ENCODE assay signal across 19 cellular contexts in the genomic region with DNA sequence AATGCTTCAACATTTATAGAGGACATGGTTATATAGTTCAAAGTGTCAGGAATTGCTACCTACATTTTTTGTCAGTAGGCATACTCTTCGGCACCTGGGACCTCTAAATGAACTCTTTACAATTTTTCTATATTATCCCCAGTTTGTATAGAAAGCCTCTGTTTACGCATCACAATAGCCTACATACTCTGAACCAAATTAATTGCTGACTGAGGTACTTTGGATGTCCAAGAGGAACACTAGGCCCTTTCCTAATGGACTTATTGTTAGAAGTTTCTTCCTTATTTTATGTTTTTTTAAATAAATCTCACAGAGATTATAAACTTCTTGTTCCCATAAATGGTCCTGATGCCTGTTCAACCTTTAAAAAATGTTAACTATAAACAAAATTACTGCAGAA. TPM values are rescaled to one million over a fixed set of nuclear protein-coding genes. Genes with fewer than 3 reads are reported as not detected.
DNase-seq lines count a peak whose midpoint lies in the region; ATAC-seq, FAIRE-seq and TF ChIP-seq lines count a peak whose summit lies in the region.
"Had no signal": no experiment of that assay in that cellular context is flagged by ENCODE, and none has a peak within 500 bp of the region (broad histone marks: within the 10 kb centered on the region; RNA-seq: fewer than 3 reads in every experiment).

No MANE protein-coding gene starts in this region.

- no peak overlapping the region for H3K4ac ChIP-seq in IMR-90 (ENCODE audit: low read depth, low read length)
- H3K4ac ChIP-seq in mesenchymal stem cell (ENCODE audit: low read depth in 1 of 2, low read length in 2 of 2), result no peak overlapping the region

- H4K8ac ChIP-seq in IMR-90 (ENCODE audit: low read depth in 2 of 2, low read length in 2 of 2), result no peak overlapping the region
- no peak overlapping the region for H4K8ac ChIP-seq in mesenchymal stem cell (ENCODE audit: low read length)

- ATAC-seq in A549 (no peak), IMR-90 (ENCODE audit: low read depth) (no peak)
- ATAC-seq: CD8-positive, alpha-beta T cell had no signal

- H3K27ac ChIP-seq in A549 (no peak overlapping the region), IMR-90 (ENCODE audit: insufficient read depth, low read length) (no peak overlapping the region), astrocyte (ENCODE audit: low read depth, low read length) (no peak overlapping the region), mesenchymal stem cell (ENCODE audit: low read length, poor library complexity, severe bottlenecking) (no peak overlapping the region)
- H3K27ac ChIP-seq: BLaER1 treated with 17β-estradiol and CSF1 and Interleukin-3, amounts not matched to agents 10 nM and 100 nM; C4-2B had no signal

- H3K27me3 Mint-ChIP-seq in astrocyte (ENCODE audit: low read depth, unreplicated experiment), result no peaks in the 10 kb centered on the region
- H3K27me3 Mint-ChIP-seq: B cell; CD4-positive, alpha-beta T cell had no signal

- H2AK9ac ChIP-seq in IMR-90 (replicated peaks; ENCODE audit: low read depth, low read length, poor library complexity), result no peak overlapping the region

- POLR2A ChIA-PET in A549 (lab: Yijun Ruan, JAX) (no interaction called here), IMR-90 (lab: Charles Lee; ENCODE audit: unreplicated experiment) (no interaction called here)

- no peak for TF ChIP-seq CTCF in A549 (IDR thresholded peaks at IDR 0.05)
- TF ChIP-seq CTCF in IMR-90 (conservative IDR thresholded peaks at IDR 0.05; ENCODE audit: low read depth, low read length), result no peak
- no peak for TF ChIP-seq CTCF in astrocyte (IDR thresholded peaks at IDR 0.05; ENCODE audit: insufficient read depth, low read depth, low read length)

- intact Hi-C loops in IMR-90 (cut with micrococcal nuclease), result no loop called here

- no peaks in the 10 kb centered on the region for H3K79me2 ChIP-seq in astrocyte (ENCODE audit: insufficient read depth, low read length)

- in situ Hi-C loops in IMR-90 (cut with MboI; ENCODE audit: low sequenced_read_pairs), result no loop called here

- no peak for TF ChIP-seq POLR2A in A549 (IDR thresholded peaks at IDR 0.05; ENCODE audit: low read length)
- TF ChIP-seq POLR2A in IMR-90 (IDR thresholded peaks at IDR 0.05; ENCODE audit: low read depth, low read length), result no peak

- no peak overlapping the region for H3K18ac ChIP-seq in IMR-90 (ENCODE audit: low read depth, low read length)
- H3K18ac ChIP-seq in mesenchymal stem cell (ENCODE audit: low read depth in 1 of 2, low read length in 2 of 2), result no peak overlapping the region

- no peak overlapping the region for H3K4me3 Mint-ChIP-seq in astrocyte (ENCODE audit: unreplicated experiment)
- H3K4me3 Mint-ChIP-seq: B cell; CD4-positive, alpha-beta T cell; CD8-positive, alpha-beta T cell had no signal

- H2BK20ac ChIP-seq in IMR-90 (ENCODE audit: low read depth, low read length), result no peak overlapping the region

- DNase-seq in A549 (ENCODE audit: low read depth in 1 of 2, low spot score in 1 of 2), result no peak
- DNase-seq in IMR-90, result no peak
- no peak for DNase-seq in astrocyte (ENCODE audit: low read depth)
- no peak for DNase-seq in mesenchymal stem cell
- DNase-seq in stimulated activated naive CD4-positive, alpha-beta T cell treated with Interleukin-2 at 50 U/mL for 16 hours (lab: John Stamatoyannopoulos, UW), result no peak
- DNase-seq: 8988T; AML-193; Caco-2; Calu3; CD4-positive, alpha-beta T cell; CD8-positive, alpha-beta T cell; DMS79 treated with DMSO at 0.1 percent for 48 hours; GF-D8 had no signal

- H3K79me1 ChIP-seq in IMR-90 (ENCODE audit: low read depth in 1 of 2, low read length in 2 of 2), result no peaks in the 10 kb centered on the region
- H3K79me1 ChIP-seq in mesenchymal stem cell (replicated peaks; ENCODE audit: low read length, poor library complexity, severe bottlenecking), result no peaks in the 10 kb centered on the region

- H3K27me3 ChIP-seq in IMR-90 (ENCODE audit: control insufficient read depth, insufficient read depth, low read length) (no peaks in the 10 kb centered on the region), astrocyte (ENCODE audit: insufficient read depth, low read length) (no peaks in the 10 kb centered on the region), mesenchymal stem cell (ENCODE audit: control insufficient read depth in 1 of 2, insufficient read depth in 1 of 2, low read length in 2 of 2) (no peaks in the 10 kb centered on the region)
- H3K27me3 ChIP-seq: BLaER1 treated with 17β-estradiol and CSF1 and Interleukin-3, amounts not matched to agents 10 nM and 100 nM had no signal

- H2AK5ac ChIP-seq in IMR-90 (ENCODE audit: low read depth, low read length) (no peak overlapping the region), mesenchymal stem cell (ENCODE audit: low read length, severe bottlenecking) (no peak overlapping the region)

- no peak overlapping the region for H2BK5ac ChIP-seq in IMR-90 (ENCODE audit: low read depth, low read length, poor library complexity, severe bottlenecking)
- H2BK5ac ChIP-seq in mesenchymal stem cell (ENCODE audit: low read depth, low read length, poor library complexity, severe bottlenecking), result no peak overlapping the region

- FAIRE-seq in A549 (lab: Jason Lieb, UNC), result peak; percentile 39
- peak; percentile 5 for FAIRE-seq in astrocyte (lab: Jason Lieb, UNC)
- FAIRE-seq: A204.1, GM12891 had no signal

- H4K5ac ChIP-seq in IMR-90 (ENCODE audit: low read depth, low read length), result no peak overlapping the region

- H3K4me2 ChIP-seq in A549, result no peak overlapping the region
- H3K4me2 ChIP-seq in IMR-90 (ENCODE audit: low read depth, low read length), result no peak overlapping the region
- H3K4me2 ChIP-seq in astrocyte (ENCODE audit: low read length), result no peak overlapping the region
- no peak overlapping the region for H3K4me2 ChIP-seq in mesenchymal stem cell (ENCODE audit: low read length, poor library complexity, severe bottlenecking)
- H3K4me2 ChIP-seq: BLaER1 treated with 17β-estradiol and CSF1 and Interleukin-3, amounts not matched to agents 10 nM and 100 nM had no signal

- 2% methylated on average over 2 of the region's 2 CpGs for WGBS in A549 (ENCODE audit: missing lambda C conversion rate)
- no CpG with 5 or more reads among the region's 2 CpGs for WGBS in IMR-90 (ENCODE audit: extremely low coverage in 2 of 2, insufficient read length in 1 of 2), 2 experiments
- WGBS in mesenchymal stem cell, result 91% methylated on average over 1 of the region's 2 CpGs

- TF ChIP-seq RAD21 in A549 (conservative IDR thresholded peaks at IDR 0.05 in 1 of 2, IDR thresholded peaks at IDR 0.05 in 1 of 2), result no peak
- TF ChIP-seq RAD21 in IMR-90 (IDR thresholded peaks at IDR 0.05; ENCODE audit: low read length), result no peak

- no peaks in the 10 kb centered on the region for H4K20me1 ChIP-seq in IMR-90 (ENCODE audit: insufficient read depth, low read length)
- H4K20me1 ChIP-seq in astrocyte (ENCODE audit: insufficient read depth, low read length), result no peaks in the 10 kb centered on the region
- H4K20me1 ChIP-seq: BLaER1 treated with 17β-estradiol and CSF1 and Interleukin-3, amounts not matched to agents 10 nM and 100 nM had no signal

- dilution Hi-C loops in IMR-90 (cut with HindIII; ENCODE audit: low sequenced_read_pairs, unreplicated experiment), result no loop called here

- H3K9ac ChIP-seq in IMR-90 (ENCODE audit: low read depth, low read length), result no peak overlapping the region
- H3K9ac ChIP-seq in astrocyte (ENCODE audit: low read length), result no peak overlapping the region
- no peak overlapping the region for H3K9ac ChIP-seq in mesenchymal stem cell (ENCODE audit: low read length)
- H3K9ac ChIP-seq: BLaER1 treated with 17β-estradiol and CSF1 and Interleukin-3, amounts not matched to agents 10 nM and 100 nM had no signal

- BruUV-seq in IMR-90 (replicated peaks; lab: Mats Ljungman, UMichigan), result no TSS peak

- H3K14ac ChIP-seq in IMR-90 (replicated peaks; ENCODE audit: low read depth, low read length), result no peak overlapping the region
- no peak overlapping the region for H3K14ac ChIP-seq in mesenchymal stem cell (ENCODE audit: low read length in 2 of 2)

- H2BK12ac ChIP-seq in mesenchymal stem cell (ENCODE audit: low read length in 2 of 2), result no peak overlapping the region

- no peak overlapping the region for H3K27ac Mint-ChIP-seq in astrocyte (ENCODE audit: unreplicated experiment)
- H3K27ac Mint-ChIP-seq: B cell; CD4-positive, alpha-beta T cell; CD8-positive, alpha-beta T cell had no signal

- no peaks in the 10 kb centered on the region for H3K36me3 Mint-ChIP-seq in astrocyte (ENCODE audit: low read depth, unreplicated experiment)
- H3K36me3 Mint-ChIP-seq: CD8-positive, alpha-beta T cell had no signal

- H3K9me3 ChIP-seq in A549 (no peaks in the 10 kb centered on the region), IMR-90 (ENCODE audit: control insufficient read depth, insufficient read depth, low read length) (no peaks in the 10 kb centered on the region; the same call in 1 of the 2 replicates), astrocyte (ENCODE audit: insufficient read depth, low read depth, low read length) (no peaks in the 10 kb centered on the region), mesenchymal stem cell (ENCODE audit: control insufficient read depth, low read length) (no peaks in the 10 kb centered on the region)
- H3K9me3 ChIP-seq: Caco-2 had no signal

- H2AFZ ChIP-seq in IMR-90 (replicated peaks; ENCODE audit: low read length, poor library complexity), result no peak overlapping the region
- H2AFZ ChIP-seq in astrocyte (ENCODE audit: low read depth, low read length), result no peak overlapping the region
- no peak overlapping the region for H2AFZ ChIP-seq in mesenchymal stem cell (ENCODE audit: low read depth, low read length)

- no peaks in the 10 kb centered on the region for H3K4me1 Mint-ChIP-seq in astrocyte (ENCODE audit: low read depth, unreplicated experiment)
- H3K4me1 Mint-ChIP-seq: B cell had no signal

- H3K23ac ChIP-seq in IMR-90 (ENCODE audit: low read depth, low read length) (no peak overlapping the region), mesenchymal stem cell (ENCODE audit: low read length in 2 of 2) (no peak overlapping the region)

- H2BK15ac ChIP-seq in IMR-90 (ENCODE audit: low read depth, low read length) (no peak overlapping the region), mesenchymal stem cell (ENCODE audit: low read depth, poor library complexity, severe bottlenecking) (no peak overlapping the region)

- no peak overlapping the region for H4K91ac ChIP-seq in IMR-90 (ENCODE audit: insufficient read depth, low read depth, low read length)
- H4K91ac ChIP-seq in mesenchymal stem cell (ENCODE audit: low read length), result no peak overlapping the region

- no peak for TF ChIP-seq EP300 in A549 (IDR thresholded peaks at IDR 0.05)

- H3K9me1 ChIP-seq in IMR-90 (ENCODE audit: insufficient read depth, low read length), result no peaks in the 10 kb centered on the region

- CTCF ChIA-PET in A549 (lab: Yijun Ruan, JAX) (no interaction called here), IMR-90 (lab: Yijun Ruan, JAX) (no interaction called here)

- no peak overlapping the region for H3K56ac ChIP-seq in IMR-90 (ENCODE audit: extremely low read depth, insufficient read depth, low read length)

- no peaks in the 10 kb centered on the region for H3K4me1 ChIP-seq in A549
- H3K4me1 ChIP-seq in IMR-90 (ENCODE audit: control insufficient read depth, insufficient read depth, low read length), result no peaks in the 10 kb centered on the region
- no peaks in the 10 kb centered on the region for H3K4me1 ChIP-seq in astrocyte (ENCODE audit: insufficient read depth, low read length)
- H3K4me1 ChIP-seq in mesenchymal stem cell (ENCODE audit: control insufficient read depth, insufficient read depth, low read depth, low read length), result no peaks in the 10 kb centered on the region
- H3K4me1 ChIP-seq: Caco-2 had no signal

- H3K36me3 ChIP-seq in IMR-90 (ENCODE audit: control insufficient read depth, insufficient read depth, low read length) (no peaks in the 10 kb centered on the region), astrocyte (ENCODE audit: insufficient read depth, low read length) (no peaks in the 10 kb centered on the region), mesenchymal stem cell (ENCODE audit: control insufficient read depth in 1 of 2, insufficient read depth in 2 of 2, low read depth in 1 of 2, low read length in 2 of 2) (no peaks in the 10 kb centered on the region)

- H2BK120ac ChIP-seq in IMR-90 (ENCODE audit: low read depth, low read length) (no peak overlapping the region), mesenchymal stem cell (ENCODE audit: low read depth, low read length) (no peak overlapping the region)

- no peaks in the 10 kb centered on the region for H3K9me3 Mint-ChIP-seq in astrocyte (ENCODE audit: unreplicated experiment)
- H3K9me3 Mint-ChIP-seq: CD4-positive, alpha-beta T cell; CD8-positive, alpha-beta T cell had no signal

- H3K4me3 ChIP-seq in A549 (no peak overlapping the region), IMR-90 (ENCODE audit: insufficient read depth, low read depth, low read length) (no peak overlapping the region), astrocyte (ENCODE audit: insufficient read depth, low read depth, low read length) (no peak overlapping the region), mesenchymal stem cell (ENCODE audit: insufficient read depth in 1 of 2, low read depth in 1 of 2, low read length in 2 of 2) (no peak overlapping the region)
- H3K4me3 ChIP-seq: BLaER1 treated with 17β-estradiol and CSF1 and Interleukin-3, amounts not matched to agents 10 nM and 100 nM had no signal

RNA-seq across cellular contexts. Expression of gene AFF2, which starts 8.4 kb away (rescaled TPM):
- polyA plus RNA-seq in A549 (2011; rRNA removed), result 0.04 TPM in 2 replicates
- 0.01 TPM in 2 replicates for polyA plus RNA-seq in A549 (2012; cell fraction: cytosol; rRNA removed)
- not detected in 2 replicates for polyA plus RNA-seq in A549 (2012; cell fraction: nucleus; rRNA removed)
- not detected in 3 replicates for polyA plus RNA-seq in A549 (2017; fragmentation: RNase III; extraction: RNeasy Plus Mini Kit Qiagen cat#74134 plus additional on column Dnase treatment)
- 0.17 TPM in 1 of 2 replicates, not detected in the other for polyA minus RNA-seq in A549 (2011; rRNA and poly(A)+ RNA removed)
- 0.72 and 0.83 TPM in 2 replicates for total RNA-seq in IMR-90 (2012; rRNA removed)
- polyA plus RNA-seq in IMR-90 (2012; rRNA removed), result 0.11 and 0.15 TPM in 2 replicates
- polyA plus RNA-seq in IMR-90 (2012; cell fraction: cytosol; rRNA removed), result under 0.01 and 0.01 TPM in 2 replicates
- 0.05 TPM in 1 of 2 replicates, not detected in the other for polyA plus RNA-seq in IMR-90 (2012; cell fraction: nucleus; rRNA removed; ENCODE audit: low replicate concordance)
- total RNA-seq in astrocyte, result 8.3 and 8.9 TPM in 2 replicates
- 0.01 TPM for polyA plus RNA-seq in mesenchymal stem cell (2013, experiment 1 of 2)
- 0.05 TPM for polyA plus RNA-seq in mesenchymal stem cell (2013, experiment 2 of 2)
- polyA plus RNA-seq: BJ had no signal
